7 cellular contexts compared by ENCODE assay signal in the genomic region with DNA sequence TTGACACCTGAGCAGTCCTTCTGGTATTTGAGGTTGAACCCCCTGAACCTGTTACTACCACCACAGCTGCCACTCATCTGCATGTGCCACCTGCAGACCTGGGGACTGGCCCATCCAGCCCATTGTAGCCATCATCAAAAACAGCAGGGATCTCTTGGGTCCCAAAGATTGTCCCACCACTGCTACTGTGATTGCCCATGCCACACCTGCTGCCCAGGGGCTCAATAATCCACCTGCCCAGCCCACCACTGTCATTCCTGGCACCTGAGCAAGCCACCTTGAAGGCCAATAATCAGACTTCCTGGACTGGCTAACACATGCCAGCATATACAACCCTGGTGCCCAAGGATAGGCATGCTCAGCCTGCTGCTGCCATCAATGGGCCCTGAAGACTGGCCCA.
"Had no signal": no experiment of that assay in that cellular context is flagged by ENCODE, and none has a peak within 500 bp of the region (broad histone marks: within the 10 kb centered on the region; RNA-seq: fewer than 3 reads in every experiment).

No MANE protein-coding gene starts in this region.

- ATAC-seq: GM23338, HCT116, HepG2 had no signal

- H3K27ac ChIP-seq: HL-60 had no signal

- H3K4me2 ChIP-seq: GM23338 had no signal

- H3K4me3 ChIP-seq: GM23338 had no signal

- DNase-seq: H9, HFFc6, KBM-7 had no signal

- H2AFZ ChIP-seq: GM23338 had no signal
